Comparison of ENCODE assay signal across 18 cellular contexts in genomic region chr13:42696191-42696590, GRCh38.
DNase-seq lines count a peak whose midpoint lies in the region; ATAC-seq and TF ChIP-seq lines count a peak whose summit lies in the region.
"Had no signal": no experiment of that assay in that cellular context is flagged by ENCODE, and none has a peak within 500 bp of the region (broad histone marks: within the 10 kb centered on the region; RNA-seq: fewer than 3 reads in every experiment).

No MANE protein-coding gene starts in this region.

- no peaks in the 10 kb centered on the region for H3K27me3 ChIP-seq in mammary epithelial cell (ENCODE audit: insufficient read depth, low read length)
- no peaks in the 10 kb centered on the region for H3K27me3 ChIP-seq in mesenchymal stem cell (ENCODE audit: control insufficient read depth in 1 of 2, insufficient read depth in 1 of 2, low read length in 2 of 2)
- H3K27me3 ChIP-seq: BLaER1 treated with 17β-estradiol and CSF1 and Interleukin-3, amounts not matched to agents 10 nM and 100 nM had no signal

- H3K9me3 ChIP-seq in mammary epithelial cell (replicated peaks; ENCODE audit: insufficient read depth, low read length) (no peaks in the 10 kb centered on the region), mesenchymal stem cell (ENCODE audit: control insufficient read depth, low read length) (no peaks in the 10 kb centered on the region), mucosa of descending colon (no peaks in the 10 kb centered on the region)
- H3K9me3 ChIP-seq: BLaER1 treated with 17β-estradiol and CSF1 and Interleukin-3, amounts not matched to agents 10 nM and 100 nM had no signal

- no peak overlapping the region for H3K4ac ChIP-seq in mesenchymal stem cell (ENCODE audit: low read depth in 1 of 2, low read length in 2 of 2)

- no peaks in the 10 kb centered on the region for H3K36me3 ChIP-seq in mammary epithelial cell (ENCODE audit: insufficient read depth, low read length)
- no peaks in the 10 kb centered on the region for H3K36me3 ChIP-seq in mesenchymal stem cell (ENCODE audit: control insufficient read depth in 1 of 2, insufficient read depth in 2 of 2, low read depth in 1 of 2, low read length in 2 of 2)
- H3K36me3 ChIP-seq in mucosa of descending colon (ENCODE audit: low read depth) = no peaks in the 10 kb centered on the region
- H3K36me3 ChIP-seq: BLaER1 treated with 17β-estradiol and CSF1 and Interleukin-3, amounts not matched to agents 10 nM and 100 nM had no signal

- in situ Hi-C loops in mammary epithelial cell (cut with MboI; ENCODE audit: low sequenced_read_pairs in 2 of 2) = no loop called here

- no peak overlapping the region for H2BK5ac ChIP-seq in mesenchymal stem cell (ENCODE audit: low read depth, low read length, poor library complexity, severe bottlenecking)

- intact Hi-C loops in mammary epithelial cell (cut with micrococcal nuclease) (no loop called here), mucosa of descending colon (cut with DNase I, micrococcal nuclease) (no loop called here)

- H3K27ac ChIP-seq in mammary epithelial cell (ENCODE audit: insufficient read depth, low read depth, low read length) (no peak overlapping the region), mesenchymal stem cell (ENCODE audit: low read length, poor library complexity, severe bottlenecking) (peak overlapping the region; percentile 10)
- H3K27ac ChIP-seq: BLaER1 treated with 17β-estradiol and CSF1 and Interleukin-3, amounts not matched to agents 10 nM and 100 nM had no signal

- H3K4me1 ChIP-seq in mammary epithelial cell (ENCODE audit: insufficient read depth, low read length) (peaks cover 11% of the 10 kb centered on the region), mesenchymal stem cell (ENCODE audit: control insufficient read depth, insufficient read depth, low read depth, low read length) (peaks cover 2% of the 10 kb centered on the region), mucosa of descending colon (ENCODE audit: low read depth) (no peaks in the 10 kb centered on the region)
- H3K4me1 ChIP-seq: BLaER1 treated with 17β-estradiol and CSF1 and Interleukin-3, amounts not matched to agents 10 nM and 100 nM had no signal

- H3K27ac Mint-ChIP-seq in T-helper 2 cell treated with Interferon-gamma antibody and Interleukin-4, amounts not matched to agents 5 μg/mL and 100 μg/mL, for 36 hours = no peak overlapping the region

- peaks cover 15% of the 10 kb centered on the region for H3K27me3 Mint-ChIP-seq in T-helper 2 cell treated with Interferon-gamma antibody and Interleukin-4, amounts not matched to agents 5 μg/mL and 100 μg/mL, for 36 hours (ENCODE audit: low read depth)

- no peak overlapping the region for H3K23ac ChIP-seq in mesenchymal stem cell (ENCODE audit: low read length in 2 of 2)

- H2AK5ac ChIP-seq in mesenchymal stem cell (ENCODE audit: low read length, severe bottlenecking) = no peak overlapping the region

- H4K8ac ChIP-seq in mesenchymal stem cell (ENCODE audit: low read length) = no peak overlapping the region

- H3K4me1 Mint-ChIP-seq in T-helper 2 cell treated with Interferon-gamma antibody and Interleukin-4, amounts not matched to agents 5 μg/mL and 100 μg/mL, for 36 hours (ENCODE audit: low read depth) = no peaks in the 10 kb centered on the region

- no peak overlapping the region for H3K18ac ChIP-seq in mesenchymal stem cell (ENCODE audit: low read depth in 1 of 2, low read length in 2 of 2)

- WGBS in mammary epithelial cell (ENCODE audit: low coverage, missing lambda C conversion rate) = 6% methylated on average over 4 of the region's 4 CpGs
- WGBS in mesenchymal stem cell = 46% methylated on average over 4 of the region's 4 CpGs

- CTCF ChIA-PET in mammary epithelial cell (lab: Charles Lee; ENCODE audit: low non-redundant PET) = no interaction called here

- no TSS peak for BruUV-seq in mammary epithelial cell (replicated peaks; lab: Mats Ljungman, UMichigan)

- no peaks in the 10 kb centered on the region for H3K9me3 Mint-ChIP-seq in T-helper 2 cell treated with Interferon-gamma antibody and Interleukin-4, amounts not matched to agents 5 μg/mL and 100 μg/mL, for 36 hours

- no peak overlapping the region for H2BK120ac ChIP-seq in mesenchymal stem cell (ENCODE audit: low read depth, low read length)

- ATAC-seq in mucosa of descending colon (no peak), GM18861 (IDR thresholded peaks at IDR 0.05; ENCODE audit: unreplicated experiment) (no peak)
- ATAC-seq: left colon had no signal

- DNase-seq in EL = peak; percentile 79
- peak; percentile 50 for DNase-seq in NCI-H226
- peak; percentile 98 for DNase-seq in mammary epithelial cell
- peak; percentile 50 for DNase-seq in mesenchymal stem cell
- DNase-seq in NCI-H2107 (lab: John Stamatoyannopoulos, UW) = no peak
- DNase-seq in mucosa of descending colon = no peak
- DNase-seq in T-helper 2 cell treated with Interferon-gamma antibody and Interleukin-4, amounts not matched to agents 5 μg/mL and 100 μg/mL, for 36 hours (ENCODE audit: low spot score) = no peak
- DNase-seq: activated CD8-positive, alpha-beta memory T cell treated with anti-CD3 and anti-CD28 coated beads for 24 hours; activated naive CD4-positive, alpha-beta T cell; central memory CD4-positive, alpha-beta T cell; head of caudate nucleus; left colon; NCI-H1092 treated with DMSO at 0.1 percent for 48 hours; posterior cingulate gyrus; stimulated activated CD4-positive, alpha-beta T cell treated with anti-CD3 and anti-CD28 coated beads, Interleukin-15, amount 100 ng/mL, for 24 hours; substantia nigra had no signal

- dilution Hi-C loops in mammary epithelial cell (cut with HindIII; ENCODE audit: low sequenced_read_pairs) = no loop called here

- peak overlapping the region in 1 of 2 experiments; percentile 7 for H3K14ac ChIP-seq in mesenchymal stem cell (ENCODE audit: low read length in 2 of 2)

- H3K4me3 ChIP-seq in mammary epithelial cell (replicated peaks in 1 of 3; ENCODE audit: insufficient read depth in 1 of 3, low read depth in 2 of 3, low read length in 3 of 3) (no peak overlapping the region), mesenchymal stem cell (ENCODE audit: insufficient read depth in 1 of 2, low read depth in 1 of 2, low read length in 2 of 2) (no peak overlapping the region), mucosa of descending colon (no peak overlapping the region)
- H3K4me3 ChIP-seq: BLaER1 treated with 17β-estradiol and CSF1 and Interleukin-3, amounts not matched to agents 10 nM and 100 nM had no signal

- no peak overlapping the region for H3K4me3 Mint-ChIP-seq in T-helper 2 cell treated with Interferon-gamma antibody and Interleukin-4, amounts not matched to agents 5 μg/mL and 100 μg/mL, for 36 hours

- no peaks in the 10 kb centered on the region for H3K36me3 Mint-ChIP-seq in T-helper 2 cell treated with Interferon-gamma antibody and Interleukin-4, amounts not matched to agents 5 μg/mL and 100 μg/mL, for 36 hours (ENCODE audit: low read depth)

- no peak for TF ChIP-seq CTCF in mammary epithelial cell (conservative IDR thresholded peaks at IDR 0.05 in 1 of 2, IDR thresholded peaks at IDR 0.05 in 1 of 2; ENCODE audit: extremely low read depth in 1 of 2, insufficient read depth in 1 of 2, low read depth in 1 of 2, low read length in 2 of 2)
- TF ChIP-seq CTCF in mucosa of descending colon (IDR thresholded peaks at IDR 0.05) = no peak

- no peak overlapping the region for H2BK15ac ChIP-seq in mesenchymal stem cell (ENCODE audit: low read depth, poor library complexity, severe bottlenecking)

- H3K79me1 ChIP-seq in mesenchymal stem cell (replicated peaks; ENCODE audit: low read length, poor library complexity, severe bottlenecking) = no peaks in the 10 kb centered on the region

- H4K20me1 ChIP-seq in mammary epithelial cell (ENCODE audit: insufficient read depth, low read length) = no peaks in the 10 kb centered on the region
- H4K20me1 ChIP-seq: BLaER1 treated with 17β-estradiol and CSF1 and Interleukin-3, amounts not matched to agents 10 nM and 100 nM had no signal

- H3K79me2 ChIP-seq in mammary epithelial cell (ENCODE audit: insufficient read depth, low read length) = no peaks in the 10 kb centered on the region

- H3K9ac ChIP-seq in mammary epithelial cell (ENCODE audit: insufficient read depth, low read length) = no peak overlapping the region
- H3K9ac ChIP-seq in mesenchymal stem cell (ENCODE audit: low read length) = no peak overlapping the region
- H3K9ac ChIP-seq: BLaER1 treated with 17β-estradiol and CSF1 and Interleukin-3, amounts not matched to agents 10 nM and 100 nM had no signal

- H3K4me2 ChIP-seq in mammary epithelial cell (ENCODE audit: insufficient read depth, low read depth, low read length) (peak overlapping the region; percentile 0), mesenchymal stem cell (ENCODE audit: low read length, poor library complexity, severe bottlenecking) (no peak overlapping the region)
- H3K4me2 ChIP-seq: BLaER1 treated with 17β-estradiol and CSF1 and Interleukin-3, amounts not matched to agents 10 nM and 100 nM had no signal

- H2BK12ac ChIP-seq in mesenchymal stem cell (ENCODE audit: low read length in 2 of 2) = no peak overlapping the region

- no peak overlapping the region for H2AFZ ChIP-seq in mammary epithelial cell (ENCODE audit: low read depth, low read length)
- H2AFZ ChIP-seq in mesenchymal stem cell (ENCODE audit: low read depth, low read length) = peak overlapping the region; percentile 29

- H4K91ac ChIP-seq in mesenchymal stem cell (ENCODE audit: low read length) = no peak overlapping the region

Comparison
In these comparisons a context has a peak if more than half of its experiments do, and no peak if none do; other contexts are left out.
1. DNase-seq: peak in EL (single experiment), NCI-H226 (single experiment), mammary epithelial cell (single experiment) and mesenchymal stem cell (single experiment); none in NCI-H2107 (single experiment), mucosa of descending colon (0 of 3) and T-helper 2 cell treated with Interferon-gamma antibody and Interleukin-4, amounts not matched to agents 5 μg/mL and 100 μg/mL, for 36 hours (single experiment).